8 cellular contexts compared by ENCODE assay signal in the genomic region with DNA sequence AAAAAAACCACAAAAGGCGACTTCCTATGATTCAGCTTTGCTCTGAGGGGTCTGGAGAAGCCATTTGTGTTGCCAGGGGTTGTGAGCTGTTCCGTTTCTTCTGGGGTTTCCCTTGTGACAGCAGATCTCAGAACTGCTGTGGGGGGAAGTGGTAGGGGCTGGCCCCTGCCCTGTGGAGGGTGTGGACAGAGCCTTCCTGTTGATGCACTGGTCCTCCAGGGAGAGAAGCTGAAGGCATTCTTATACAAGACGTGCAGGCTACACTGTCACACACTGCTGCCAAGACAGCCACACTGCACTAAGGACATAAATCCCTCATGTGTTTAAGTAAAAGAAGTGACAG. TPM values are rescaled to one million over a fixed set of nuclear protein-coding genes. Genes with fewer than 3 reads are reported as not detected.
DNase-seq lines count a peak whose midpoint lies in the region; ATAC-seq lines count a peak whose summit lies in the region.

No MANE protein-coding gene starts in this region.

- peaks cover 22% of the 10 kb centered on the region for H3K4me1 Mint-ChIP-seq in activated naive CD8-positive, alpha-beta T cell treated with anti-CD3 and anti-CD28 coated beads for 36 hours

- ATAC-seq in GM18502 (IDR thresholded peaks at IDR 0.05; ENCODE audit: poor library complexity, unreplicated experiment) (peak; percentile 95), GM21825 (IDR thresholded peaks at IDR 0.05; ENCODE audit: unreplicated experiment) (peak; percentile 85)

- no peaks in the 10 kb centered on the region for H3K27me3 Mint-ChIP-seq in activated naive CD8-positive, alpha-beta T cell treated with anti-CD3 and anti-CD28 coated beads for 36 hours

- peak; percentile 93 for DNase-seq in MV-4-11 (lab: John Stamatoyannopoulos, UW)
- peak; percentile 73 for DNase-seq in activated naive CD8-positive, alpha-beta T cell treated with anti-CD3 and anti-CD28 coated beads for 36 hours
- peak; percentile 23 to 35 for DNase-seq in stimulated activated CD4-positive, alpha-beta T cell treated with anti-CD3 and anti-CD28 coated beads, Interleukin-4, amount 100 ng/mL, for 4 hours
- DNase-seq in NCI-H748 (lab: John Stamatoyannopoulos, UW; ENCODE audit: unreplicated experiment), result no peak
- no peak for DNase-seq in HT-29 (ENCODE audit: low spot score)
- no peak for DNase-seq in NCI-H748 treated with DMSO at 0.1 percent for 48 hours (lab: John Stamatoyannopoulos, UW)

- no peaks in the 10 kb centered on the region for H3K9me3 Mint-ChIP-seq in activated naive CD8-positive, alpha-beta T cell treated with anti-CD3 and anti-CD28 coated beads for 36 hours

- no peaks in the 10 kb centered on the region for H3K36me3 Mint-ChIP-seq in activated naive CD8-positive, alpha-beta T cell treated with anti-CD3 and anti-CD28 coated beads for 36 hours

- no peak overlapping the region for H3K4me3 Mint-ChIP-seq in activated naive CD8-positive, alpha-beta T cell treated with anti-CD3 and anti-CD28 coated beads for 36 hours

- H3K27ac Mint-ChIP-seq in activated naive CD8-positive, alpha-beta T cell treated with anti-CD3 and anti-CD28 coated beads for 36 hours, result peak overlapping the region; percentile 82

RNA-seq across cellular contexts. Expression of a gene that starts 17.3 kb away (rescaled TPM):
- total RNA-seq in activated naive CD8-positive, alpha-beta T cell treated with anti-CD3 and anti-CD28 coated beads for 36 hours, result 10 to 100 TPM; 16.2 to 16.8 TPM
- total RNA-seq in HT-29 (2014; rRNA removed; shearing (Covaris generic)), result 1.3 TPM in 2 replicates

RNA-seq across cellular contexts. Expression of a gene that starts 44.0 kb away (rescaled TPM):
- not detected for total RNA-seq in activated naive CD8-positive, alpha-beta T cell treated with anti-CD3 and anti-CD28 coated beads for 36 hours
- total RNA-seq in HT-29 (2014; rRNA removed; shearing (Covaris generic)), result not detected in 2 replicates

Comparison
In these comparisons a context has a peak if more than half of its experiments do, and no peak if none do; other contexts are left out.
1. DNase-seq: peak in MV-4-11 (single experiment), activated naive CD8-positive, alpha-beta T cell treated with anti-CD3 and anti-CD28 coated beads for 36 hours (single experiment) and stimulated activated CD4-positive, alpha-beta T cell treated with anti-CD3 and anti-CD28 coated beads, Interleukin-4, amount 100 ng/mL, for 4 hours (2 of 2); none in NCI-H748 (single experiment), HT-29 (single experiment) and NCI-H748 treated with DMSO at 0.1 percent for 48 hours (single experiment).